In genomic region chr17:81011951-81012350, GRCh38 we compare ENCODE assay signal across 22 cellular contexts. TPM values are rescaled to one million over a fixed set of nuclear protein-coding genes. Genes with fewer than 3 reads are reported as not detected.
DNase-seq lines count a peak whose midpoint lies in the region; ATAC-seq and TF ChIP-seq lines count a peak whose summit lies in the region.
"Had no signal": no experiment of that assay in that cellular context is flagged by ENCODE, and none has a peak within 500 bp of the region (broad histone marks: within the 10 kb centered on the region; RNA-seq: fewer than 3 reads in every experiment).

No MANE protein-coding gene starts in this region.

- peaks cover 11% of the 10 kb centered on the region for H3K9me3 Mint-ChIP-seq in endothelial cell (ENCODE audit: unreplicated experiment)

- no peak overlapping the region for H2AFZ ChIP-seq in osteoblast (ENCODE audit: low read length)

- no peak for ATAC-seq in HG02798 (IDR thresholded peaks at IDR 0.05; ENCODE audit: poor library complexity, unreplicated experiment)
- ATAC-seq: CD8-positive, alpha-beta T cell; SK-N-SH treated with all-trans-retinoic acid at 6 μM for 48 hours had no signal

- no peak overlapping the region for H3K4me3 Mint-ChIP-seq in endothelial cell (ENCODE audit: unreplicated experiment)
- H3K4me3 Mint-ChIP-seq: CD8-positive, alpha-beta T cell had no signal

- no peaks in the 10 kb centered on the region for H3K79me2 ChIP-seq in osteoblast (ENCODE audit: insufficient read depth, low read length)

- H3K27ac ChIP-seq in osteoblast (ENCODE audit: low read depth, low read length) = no peak overlapping the region
- H3K27ac ChIP-seq: BLaER1 had no signal

- H3K36me3 ChIP-seq in osteoblast (ENCODE audit: insufficient read depth, low read length) = no peaks in the 10 kb centered on the region
- H3K36me3 ChIP-seq: BLaER1, MG63 had no signal

- H3K27ac Mint-ChIP-seq in endothelial cell (ENCODE audit: unreplicated experiment) = peak overlapping the region; percentile 1
- H3K27ac Mint-ChIP-seq: CD8-positive, alpha-beta T cell had no signal

- H3K4me1 Mint-ChIP-seq in endothelial cell (ENCODE audit: unreplicated experiment) = peaks cover 3% of the 10 kb centered on the region

- H3K27me3 ChIP-seq in osteoblast (ENCODE audit: insufficient read depth, low read length) = peaks cover 14% of the 10 kb centered on the region

- DNase-seq in EH (ENCODE audit: low read depth) (peak; percentile 35), OCI-M1 (lab: John Stamatoyannopoulos, UW) (peak; percentile 40), endothelial cell (ENCODE audit: low spot score) (no peak), osteoblast (ENCODE audit: insufficient read length, low spot score, missing footprints) (peak; percentile 62), NCI-H82 treated with DMSO at 0.1 percent for 48 hours (lab: John Stamatoyannopoulos, UW; ENCODE audit: unreplicated experiment) (no peak), NCI-H510A (lab: John Stamatoyannopoulos, UW) (no peak), cerebellar cortex (ENCODE audit: low spot score) (no peak)
- DNase-seq: CD8-positive, alpha-beta T cell; GDM1; GOT3; HCEC 1CT; Kasumi-1; MG63; NCI-H1417; NCI-H1694 treated with DMSO at 0.1 percent for 48 hours; NCI-H2081 treated with DMSO at 0.1 percent for 48 hours; NCI-H2171 treated with DMSO at 0.1 percent for 48 hours; NCI-H446 treated with DMSO at 0.1 percent for 48 hours; SIG-M5 had no signal

- H4K20me1 ChIP-seq in osteoblast (ENCODE audit: insufficient read depth, low read length) = no peaks in the 10 kb centered on the region

- peaks cover 14% of the 10 kb centered on the region for H3K27me3 Mint-ChIP-seq in endothelial cell (ENCODE audit: unreplicated experiment)

- H3K4me3 ChIP-seq in osteoblast (ENCODE audit: insufficient read depth, low read length) = no peak overlapping the region
- H3K4me3 ChIP-seq: BLaER1, MG63 had no signal

- H3K9me3 ChIP-seq in osteoblast (ENCODE audit: low read depth, low read length) = peaks cover 4% of the 10 kb centered on the region

- TF ChIP-seq CTCF in endothelial cell (IDR thresholded peaks at IDR 0.05; ENCODE audit: unreplicated experiment) (no peak), osteoblast (IDR thresholded peaks at IDR 0.05; ENCODE audit: extremely low read depth, low read depth, low read length) (no peak)

- H3K36me3 Mint-ChIP-seq in endothelial cell (ENCODE audit: low read depth, unreplicated experiment) = peaks cover 10% of the 10 kb centered on the region

- H3K4me2 ChIP-seq in osteoblast (ENCODE audit: insufficient read depth, low read length) = no peak overlapping the region
- H3K4me2 ChIP-seq: BLaER1 had no signal

- H3K4me1 ChIP-seq in osteoblast (ENCODE audit: insufficient read depth, low read length) = no peaks in the 10 kb centered on the region

RNA-seq across cellular contexts. Expression of gene CHMP6, which starts 20.3 kb away (rescaled TPM):
- 34.3 TPM for total RNA-seq in endothelial cell (ENCODE audit: unreplicated experiment)
- 21.4 and 21.8 TPM in 2 replicates for total RNA-seq in osteoblast

RNA-seq across cellular contexts. Expression of gene BAIAP2, which starts 23.0 kb away (rescaled TPM):
- total RNA-seq in endothelial cell (ENCODE audit: unreplicated experiment) (67.8 TPM), osteoblast (15.6 and 19.4 TPM in 2 replicates)

Comparison
In these comparisons a context has a peak if more than half of its experiments do, and no peak if none do; other contexts are left out.
1. DNase-seq: peak in EH (single experiment), OCI-M1 (single experiment) and osteoblast (single experiment); none in endothelial cell (single experiment), NCI-H82 treated with DMSO at 0.1 percent for 48 hours (single experiment), NCI-H510A (single experiment) and cerebellar cortex (single experiment).